In the genomic region with DNA sequence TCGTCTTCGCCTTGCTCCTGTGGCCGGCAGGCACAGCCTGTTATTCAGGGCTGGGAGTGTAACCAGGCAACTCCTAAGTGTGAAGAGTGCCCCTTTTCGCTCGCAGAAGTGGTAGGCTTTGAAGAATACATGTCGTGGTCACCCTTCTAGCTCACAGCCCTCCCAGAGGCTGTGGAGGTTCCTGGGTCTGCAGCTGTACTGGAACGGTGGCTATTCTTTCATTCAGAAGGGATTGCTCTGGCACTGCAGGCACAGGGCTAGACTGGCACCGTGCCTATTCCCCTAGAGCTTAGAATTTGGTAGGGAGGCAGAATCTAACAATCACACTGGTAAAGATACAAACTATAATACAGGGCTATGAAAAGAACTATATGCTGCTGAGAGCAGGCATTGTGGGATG, we compare ENCODE assay signal across 17 cellular contexts. TPM values are rescaled to one million over a fixed set of nuclear protein-coding genes. Genes with fewer than 3 reads are reported as not detected.
DNase-seq lines count a peak whose midpoint lies in the region; ATAC-seq, FAIRE-seq and TF ChIP-seq lines count a peak whose summit lies in the region.
"Had no signal": no experiment of that assay in that cellular context is flagged by ENCODE, and none has a peak within 500 bp of the region (broad histone marks: within the 10 kb centered on the region; RNA-seq: fewer than 3 reads in every experiment).

No MANE protein-coding gene starts in this region.

- DNase-seq in A549 (ENCODE audit: low read depth in 1 of 2, low spot score in 1 of 2): no peak
- DNase-seq in CD8-positive, alpha-beta memory T cell: no peak
- DNase-seq in activated T-helper 2 cell treated with anti-CD3 and anti-CD28 coated beads, Interferon-gamma antibody, Interleukin-2, Interleukin-4, amounts not matched to agents 10 μg/mL and 5 μg/mL and 100 μg/mL, durations not matched to agents 14 hours and 24 hours and 36 hours (ENCODE audit: low spot score): no peak
- no peak for DNase-seq in memory B cell (ENCODE audit: low spot score in 2 of 2)
- DNase-seq in spleen: no peak
- DNase-seq in DMS153 treated with DMSO at 0.1 percent for 48 hours (lab: John Stamatoyannopoulos, UW; ENCODE audit: unreplicated experiment): no peak
- DNase-seq: activated T-cell treated with anti-CD3 and anti-CD28 coated beads, Interleukin-2, amount 50 U/mL, for 1 hour; islet precursor cell; NCI-H2171; PC-9; stimulated activated CD4-positive, alpha-beta T cell treated with anti-CD3 and anti-CD28 coated beads, Interleukin-1b, Interleukin-23, amount 100 ng/mL, for 48 hours; stimulated activated naive B cell treated with anti-CD40 and anti-IgM and Interleukin-4, amounts not matched to agents 10 μg/mL and 1 μg/mL and 100 μg/mL, for 72 hours had no signal

- intact Hi-C loops in activated T-helper 2 cell treated with anti-CD3 and anti-CD28 coated beads, Interferon-gamma antibody, Interleukin-2, Interleukin-4, amounts not matched to agents 10 μg/mL and 5 μg/mL and 100 μg/mL, durations not matched to agents 14 hours and 24 hours and 36 hours (cut with micrococcal nuclease): no loop called here
- intact Hi-C loops in spleen (cut with DNase I; ENCODE audit: low total_unique reads): no loop called here

- TF ChIP-seq RAD21 in A549 (conservative IDR thresholded peaks at IDR 0.05 in 1 of 2, IDR thresholded peaks at IDR 0.05 in 1 of 2): no peak

- no peak for FAIRE-seq in A549 (lab: Jason Lieb, UNC)
- FAIRE-seq: GM19239 had no signal

- no peak for TF ChIP-seq EP300 in A549 (IDR thresholded peaks at IDR 0.05)

- POLR2A ChIA-PET in A549 (lab: Yijun Ruan, JAX): no interaction called here
- POLR2A ChIA-PET in CD8-positive, alpha-beta memory T cell (lab: Charles Lee): no interaction called here

- no peak overlapping the region for H3K27ac Mint-ChIP-seq in CD8-positive, alpha-beta memory T cell
- no peak overlapping the region for H3K27ac Mint-ChIP-seq in activated T-helper 2 cell treated with anti-CD3 and anti-CD28 coated beads, Interferon-gamma antibody, Interleukin-2, Interleukin-4, amounts not matched to agents 10 μg/mL and 5 μg/mL and 100 μg/mL, durations not matched to agents 14 hours and 24 hours and 36 hours
- H3K27ac Mint-ChIP-seq in memory B cell: no peak overlapping the region

- no peaks in the 10 kb centered on the region for H3K9me3 Mint-ChIP-seq in CD8-positive, alpha-beta memory T cell
- H3K9me3 Mint-ChIP-seq in activated T-helper 2 cell treated with anti-CD3 and anti-CD28 coated beads, Interferon-gamma antibody, Interleukin-2, Interleukin-4, amounts not matched to agents 10 μg/mL and 5 μg/mL and 100 μg/mL, durations not matched to agents 14 hours and 24 hours and 36 hours: no peaks in the 10 kb centered on the region
- peaks cover 2% of the 10 kb centered on the region for H3K9me3 Mint-ChIP-seq in memory B cell

- H3K36me3 ChIP-seq in CD8-positive, alpha-beta memory T cell (ENCODE audit: insufficient read depth, low read length): no peaks in the 10 kb centered on the region
- no peaks in the 10 kb centered on the region for H3K36me3 ChIP-seq in spleen
- H3K36me3 ChIP-seq: neutrophil had no signal

- peaks cover 3% of the 10 kb centered on the region for H3K27me3 ChIP-seq in CD8-positive, alpha-beta memory T cell (ENCODE audit: insufficient read depth, low read length, poor library complexity, severe bottlenecking)
- H3K27me3 ChIP-seq in spleen (replicated peaks in 1 of 7): peaks cover 0 to 18% (median 0%) of the 10 kb centered on the region in 7 donors

- peaks cover 0 to 6% of the 10 kb centered on the region in 2 donors for H3K27me3 Mint-ChIP-seq in CD8-positive, alpha-beta memory T cell
- H3K27me3 Mint-ChIP-seq in activated T-helper 2 cell treated with anti-CD3 and anti-CD28 coated beads, Interferon-gamma antibody, Interleukin-2, Interleukin-4, amounts not matched to agents 10 μg/mL and 5 μg/mL and 100 μg/mL, durations not matched to agents 14 hours and 24 hours and 36 hours (ENCODE audit: low read depth): peaks cover 41% of the 10 kb centered on the region
- H3K27me3 Mint-ChIP-seq in memory B cell: no peaks in the 10 kb centered on the region

- 91% methylated on average over 8 of the region's 8 CpGs for WGBS in A549 (ENCODE audit: missing lambda C conversion rate)
- 86 to 93% (median 87%) methylated on average over 8 of the region's 8 CpGs for WGBS in spleen, 5 donors

- CTCF ChIA-PET in A549 (lab: Yijun Ruan, JAX): interaction anchor here (1.5 to 5.1 kb wide), 2 partner anchors 22 to 136 kb away, joined by 3 to 38 read pairs; no protein-coding TSS in a partner anchor
- CTCF ChIA-PET in CD8-positive, alpha-beta memory T cell (lab: Charles Lee): no interaction called here

- H3K27ac ChIP-seq in A549 (no peak overlapping the region), spleen (no peak overlapping the region)
- H3K27ac ChIP-seq in CD8-positive, alpha-beta memory T cell (ENCODE audit: low read depth, low read length): no peak overlapping the region
- H3K27ac ChIP-seq: neutrophil, PC-9 had no signal

- H3K4me3 ChIP-seq in A549: no peak overlapping the region
- no peak overlapping the region for H3K4me3 ChIP-seq in CD8-positive, alpha-beta memory T cell (ENCODE audit: low read length)
- no peak overlapping the region for H3K4me3 ChIP-seq in spleen
- H3K4me3 ChIP-seq: PC-9 had no signal

- peaks cover 7 to 13% (median 9%) of the 10 kb centered on the region in 3 donors for H3K4me1 Mint-ChIP-seq in CD8-positive, alpha-beta memory T cell
- peaks cover 7% of the 10 kb centered on the region for H3K4me1 Mint-ChIP-seq in activated T-helper 2 cell treated with anti-CD3 and anti-CD28 coated beads, Interferon-gamma antibody, Interleukin-2, Interleukin-4, amounts not matched to agents 10 μg/mL and 5 μg/mL and 100 μg/mL, durations not matched to agents 14 hours and 24 hours and 36 hours (ENCODE audit: low read depth)
- H3K4me1 Mint-ChIP-seq in memory B cell: peaks cover 6% of the 10 kb centered on the region

- H3K9me3 ChIP-seq in A549: no peaks in the 10 kb centered on the region
- H3K9me3 ChIP-seq in CD8-positive, alpha-beta memory T cell (ENCODE audit: low read length): no peaks in the 10 kb centered on the region
- H3K9me3 ChIP-seq in spleen: no peaks in the 10 kb centered on the region
- H3K9me3 ChIP-seq: neutrophil had no signal

- 0 out of 6 replicates have a peak, but pooled peaks have one; percentile 25 to 27 for ATAC-seq in A549
- no peak for ATAC-seq in memory B cell (ENCODE audit: low read depth)
- no peak for ATAC-seq in HG02759 (IDR thresholded peaks at IDR 0.05; ENCODE audit: unreplicated experiment)
- no peak for ATAC-seq in HG02870 (IDR thresholded peaks at IDR 0.05; ENCODE audit: unreplicated experiment)
- ATAC-seq: HCT116; stimulated activated naive B cell treated with anti-CD40 and anti-IgM and Interleukin-4, amounts not matched to agents 10 μg/mL and 1 μg/mL and 100 μg/mL, for 72 hours had no signal

- peak overlapping the region; percentile 60 to 81 (median 71) for H3K4me3 Mint-ChIP-seq in CD8-positive, alpha-beta memory T cell
- H3K4me3 Mint-ChIP-seq in activated T-helper 2 cell treated with anti-CD3 and anti-CD28 coated beads, Interferon-gamma antibody, Interleukin-2, Interleukin-4, amounts not matched to agents 10 μg/mL and 5 μg/mL and 100 μg/mL, durations not matched to agents 14 hours and 24 hours and 36 hours (ENCODE audit: low read depth): peak overlapping the region; percentile 61
- H3K4me3 Mint-ChIP-seq in memory B cell: peak overlapping the region; percentile 35

- no peak for TF ChIP-seq CTCF in A549 (IDR thresholded peaks at IDR 0.05)
- no peak for TF ChIP-seq CTCF in spleen (IDR thresholded peaks at IDR 0.05 in 8 of 11, conservative IDR thresholded peaks at IDR 0.05 in 3 of 11)

- no peak overlapping the region for H3K4me2 ChIP-seq in A549
- H3K4me2 ChIP-seq: PC-9 had no signal

- H3K36me3 Mint-ChIP-seq in CD8-positive, alpha-beta memory T cell: no peaks in the 10 kb centered on the region
- H3K36me3 Mint-ChIP-seq in activated T-helper 2 cell treated with anti-CD3 and anti-CD28 coated beads, Interferon-gamma antibody, Interleukin-2, Interleukin-4, amounts not matched to agents 10 μg/mL and 5 μg/mL and 100 μg/mL, durations not matched to agents 14 hours and 24 hours and 36 hours (ENCODE audit: low read depth): no peaks in the 10 kb centered on the region
- H3K36me3 Mint-ChIP-seq in memory B cell: peaks cover 2% of the 10 kb centered on the region

- peaks cover 23% of the 10 kb centered on the region; the same call in 2 of the 3 replicates for H3K4me1 ChIP-seq in A549
- H3K4me1 ChIP-seq in CD8-positive, alpha-beta memory T cell (ENCODE audit: insufficient read depth, low read length): peaks cover 5% of the 10 kb centered on the region
- H3K4me1 ChIP-seq in spleen: peaks cover 6 to 24% (median 13%) of the 10 kb centered on the region in 6 donors

- TF ChIP-seq POLR2A in A549 (IDR thresholded peaks at IDR 0.05; ENCODE audit: low read length): no peak
- no peak for TF ChIP-seq POLR2A in spleen (IDR thresholded peaks at IDR 0.05)

RNA-seq across cellular contexts. Expression of gene SRSF12, which starts 1.1 kb away (rescaled TPM):
- 1.9 and 2.7 TPM in 2 replicates for polyA plus RNA-seq in A549 (2011; rRNA removed)
- 0.75 and 1.0 TPM in 2 replicates for polyA plus RNA-seq in A549 (2012; cell fraction: cytosol; rRNA removed)
- polyA plus RNA-seq in A549 (2012; cell fraction: nucleus; rRNA removed): 0.44 and 0.53 TPM in 2 replicates
- polyA plus RNA-seq in A549 (2017; fragmentation: RNase III; extraction: RNeasy Plus Mini Kit Qiagen cat#74134 plus additional on column Dnase treatment): 0.98 to 1.5 TPM (median 1.3 TPM) in 3 replicates
- 0.66 and 1.4 TPM in 2 replicates for polyA minus RNA-seq in A549 (2011; rRNA and poly(A)+ RNA removed)
- under 1 TPM; 0.71 to 0.81 TPM for total RNA-seq in CD8-positive, alpha-beta memory T cell
- 0.23 TPM for polyA plus RNA-seq in CD8-positive, alpha-beta memory T cell
- 0.07 and 0.09 TPM in 2 replicates for total RNA-seq in activated T-helper 2 cell treated with anti-CD3 and anti-CD28 coated beads, Interferon-gamma antibody, Interleukin-2, Interleukin-4, amounts not matched to agents 10 μg/mL and 5 μg/mL and 100 μg/mL, durations not matched to agents 14 hours and 24 hours and 36 hours
- under 1 TPM in 3 of 7 donors, not detected in 4; 0.09 to 0.40 (median 0.12) TPM for total RNA-seq in spleen
- under 1 TPM; 0.10 to 0.33 (median 0.11) TPM for polyA plus RNA-seq in spleen
- total RNA-seq: PC-9 had no signal

RNA-seq across cellular contexts. Expression of gene PM20D2, which starts 26.9 kb away (rescaled TPM):
- polyA plus RNA-seq in A549 (2011; rRNA removed): 17.4 and 25.4 TPM in 2 replicates
- polyA plus RNA-seq in A549 (2012; cell fraction: cytosol; rRNA removed): 7.1 and 10.8 TPM in 2 replicates
- polyA plus RNA-seq in A549 (2012; cell fraction: nucleus; rRNA removed): 6.1 and 7.5 TPM in 2 replicates
- 13.3 to 14.7 TPM (median 13.9 TPM) in 3 replicates for polyA plus RNA-seq in A549 (2017; fragmentation: RNase III; extraction: RNeasy Plus Mini Kit Qiagen cat#74134 plus additional on column Dnase treatment)
- polyA minus RNA-seq in A549 (2011; rRNA and poly(A)+ RNA removed): 7.6 and 8.4 TPM in 2 replicates
- total RNA-seq in CD8-positive, alpha-beta memory T cell: 10 to 100 TPM; 17.6 to 18.7 TPM
- 8.8 TPM for polyA plus RNA-seq in CD8-positive, alpha-beta memory T cell
- 14.8 and 15.3 TPM in 2 replicates for total RNA-seq in activated T-helper 2 cell treated with anti-CD3 and anti-CD28 coated beads, Interferon-gamma antibody, Interleukin-2, Interleukin-4, amounts not matched to agents 10 μg/mL and 5 μg/mL and 100 μg/mL, durations not matched to agents 14 hours and 24 hours and 36 hours
- 10 to 100 TPM in 2 of 7 donors, 1 to 10 TPM in 5; 5.8 to 14.6 (median 8.3) TPM for total RNA-seq in spleen
- 1 to 10 TPM; 5.6 TPM for polyA plus RNA-seq in spleen

RNA-seq across cellular contexts. Expression of gene PNRC1, which starts 38.4 kb away (rescaled TPM):
- polyA plus RNA-seq in A549 (2011; rRNA removed) (27.2 and 28.3 TPM in 2 replicates), A549 (2017; fragmentation: RNase III; extraction: RNeasy Plus Mini Kit Qiagen cat#74134 plus additional on column Dnase treatment) (25.6 to 38.2 TPM (median 37.8 TPM) in 3 replicates), spleen (10 to 100 TPM; 73.1 to 79.3 (median 79.1) TPM)
- polyA plus RNA-seq in A549 (2012; cell fraction: cytosol; rRNA removed): 6.1 and 8.8 TPM in 2 replicates
- polyA plus RNA-seq in A549 (2012; cell fraction: nucleus; rRNA removed): 7.5 and 12.5 TPM in 2 replicates
- 16.0 and 26.3 TPM in 2 replicates for polyA minus RNA-seq in A549 (2011; rRNA and poly(A)+ RNA removed)
- 10 to 100 TPM; 79.4 to 84.5 TPM for total RNA-seq in CD8-positive, alpha-beta memory T cell
- 597 TPM for polyA plus RNA-seq in CD8-positive, alpha-beta memory T cell
- total RNA-seq in activated T-helper 2 cell treated with anti-CD3 and anti-CD28 coated beads, Interferon-gamma antibody, Interleukin-2, Interleukin-4, amounts not matched to agents 10 μg/mL and 5 μg/mL and 100 μg/mL, durations not matched to agents 14 hours and 24 hours and 36 hours: 60.7 and 66.0 TPM in 2 replicates
- total RNA-seq in spleen: 100 to 1,000 TPM; 247 to 350 (median 316) TPM

Comparison
In these comparisons a context has a peak if more than half of its experiments do, and no peak if none do; other contexts are left out.
1. ATAC-seq: peak in A549 (2 of 2); none in memory B cell (single experiment), HG02759 (single experiment) and HG02870 (single experiment).
2. Peak in every context shown above with its lines, with median percentiles within 50 percentile points of each other: H3K4me3 Mint-ChIP-seq.